Comparison of ENCODE assay signal across 27 cellular contexts in the genomic region with DNA sequence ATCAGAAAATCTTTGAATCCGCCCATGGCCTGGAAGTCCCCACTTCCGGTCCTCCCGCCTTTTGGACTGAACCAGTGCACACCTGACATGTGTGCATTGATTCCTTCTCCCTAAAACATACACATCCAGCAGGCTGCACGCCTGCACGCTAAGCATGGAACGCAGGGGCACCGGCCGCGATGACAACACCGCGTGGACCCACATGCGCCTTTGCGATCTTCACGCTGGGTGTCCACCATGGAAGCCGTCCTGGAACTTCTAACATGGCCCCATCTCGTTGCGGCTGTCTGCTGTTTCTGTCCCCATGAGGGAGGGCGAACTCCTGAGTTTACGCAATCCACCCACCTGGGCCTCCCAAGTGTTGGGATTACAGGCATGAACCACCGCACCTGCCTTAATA.
"Had no signal": no experiment of that assay in that cellular context is flagged by ENCODE, and none has a peak within 500 bp of the region (broad histone marks: within the 10 kb centered on the region; RNA-seq: fewer than 3 reads in every experiment).

No MANE protein-coding gene starts in this region.

- H2AFZ ChIP-seq: parathyroid adenoma had no signal

- H3K9me3 Mint-ChIP-seq: effector memory CD8-positive, alpha-beta T cell; memory B cell; mesothelial cell of epicardium; naive B cell; natural killer cell treated with Interleukin-12 subunit alpha and Interleukin-12 subunit beta and Interleukin-15 and Interleukin-18, amount 100 ng/mL, for 72 hours; neural crest cell; stimulated activated naive B cell treated with anti-CD40 and anti-IgM and Interleukin-4, amounts not matched to agents 10 μg/mL and 1 μg/mL and 100 μg/mL, for 72 hours; stimulated activated naive CD8-positive, alpha-beta T cell treated with anti-CD3 and anti-CD28 coated beads, Interleukin-15, Interleukin-2, amounts not matched to agents 100 ng/mL and 50 ng/mL, for 24 hours had no signal

- H3K27me3 ChIP-seq: upper lobe of left lung had no signal

- ATAC-seq: effector memory CD8-positive, alpha-beta T cell; left lung; mucosa of descending colon; natural killer cell treated with Interleukin-12 subunit alpha and Interleukin-12 subunit beta and Interleukin-15 and Interleukin-18, amount 100 ng/mL, for 72 hours; stimulated activated naive B cell treated with anti-CD40 and anti-IgM and Interleukin-4, amounts not matched to agents 10 μg/mL and 1 μg/mL and 100 μg/mL, for 72 hours had no signal

- H3K4me1 ChIP-seq: esophagus squamous epithelium, left lung, parathyroid adenoma, tibial nerve, upper lobe of left lung had no signal

- H3K27me3 Mint-ChIP-seq: natural killer cell treated with Interleukin-12 subunit alpha and Interleukin-12 subunit beta and Interleukin-15 and Interleukin-18, amount 100 ng/mL, for 72 hours had no signal

- H3K9ac ChIP-seq: parathyroid adenoma had no signal

- H3K4me1 Mint-ChIP-seq: memory B cell; mesothelial cell of epicardium; naive B cell; neural crest cell; stimulated activated naive B cell treated with anti-CD40 and anti-IgM and Interleukin-4, amounts not matched to agents 10 μg/mL and 1 μg/mL and 100 μg/mL, for 72 hours had no signal

- H3K36me3 ChIP-seq: esophagus squamous epithelium, left lung, thoracic aorta, tibial nerve, upper lobe of left lung had no signal

- H3K4me3 Mint-ChIP-seq: effector memory CD8-positive, alpha-beta T cell; memory B cell; mesothelial cell of epicardium; naive B cell; natural killer cell treated with Interleukin-12 subunit alpha and Interleukin-12 subunit beta and Interleukin-15 and Interleukin-18, amount 100 ng/mL, for 72 hours; neural crest cell; stimulated activated naive B cell treated with anti-CD40 and anti-IgM and Interleukin-4, amounts not matched to agents 10 μg/mL and 1 μg/mL and 100 μg/mL, for 72 hours; stimulated activated naive CD8-positive, alpha-beta T cell treated with anti-CD3 and anti-CD28 coated beads, Interleukin-15, Interleukin-2, amounts not matched to agents 100 ng/mL and 50 ng/mL, for 24 hours had no signal

- DNase-seq: cerebellar nuclear complex; cortex of kidney; effector memory CD8-positive, alpha-beta T cell; erythroblast; esophagus squamous epithelium; foreskin melanocyte; naive B cell; stimulated activated CD4-positive, alpha-beta T cell treated with anti-CD3 and anti-CD28 coated beads, Interleukin-15, amount 100 ng/mL, for 24 hours; stimulated activated CD4-positive, alpha-beta T cell treated with anti-CD3 and anti-CD28 coated beads, Interleukin-2, amount 100 ng/mL, for 48 hours; stimulated activated naive B cell treated with anti-CD40 and anti-IgM and Interleukin-4, amounts not matched to agents 10 μg/mL and 1 μg/mL and 100 μg/mL, for 72 hours; upper lobe of left lung had no signal

- H3K4me3 ChIP-seq: esophagus squamous epithelium, left lung, lung, mucosa of descending colon, skin epidermis, thoracic aorta, tibial nerve, upper lobe of left lung had no signal

- H3K27ac ChIP-seq: esophagus squamous epithelium, left lung, parathyroid adenoma, skin epidermis, thoracic aorta, tibial nerve, upper lobe of left lung had no signal

- H3K79me2 ChIP-seq: parathyroid adenoma had no signal

- H3K9me3 ChIP-seq: esophagus squamous epithelium, left lung, mucosa of descending colon, thoracic aorta, tibial nerve, upper lobe of left lung had no signal

- H3K27ac Mint-ChIP-seq: effector memory CD8-positive, alpha-beta T cell; memory B cell; mesothelial cell of epicardium; naive B cell; natural killer cell treated with Interleukin-12 subunit alpha and Interleukin-12 subunit beta and Interleukin-15 and Interleukin-18, amount 100 ng/mL, for 72 hours; progenitor cell of endocrine pancreas; stimulated activated naive B cell treated with anti-CD40 and anti-IgM and Interleukin-4, amounts not matched to agents 10 μg/mL and 1 μg/mL and 100 μg/mL, for 72 hours; stimulated activated naive CD8-positive, alpha-beta T cell treated with anti-CD3 and anti-CD28 coated beads, Interleukin-15, Interleukin-2, amounts not matched to agents 100 ng/mL and 50 ng/mL, for 24 hours had no signal

- FAIRE-seq: endometrium, keratinocyte, urothelium cell line had no signal

- H3K36me3 Mint-ChIP-seq: memory B cell; mesothelial cell of epicardium; naive B cell; natural killer cell treated with Interleukin-12 subunit alpha and Interleukin-12 subunit beta and Interleukin-15 and Interleukin-18, amount 100 ng/mL, for 72 hours; stimulated activated naive B cell treated with anti-CD40 and anti-IgM and Interleukin-4, amounts not matched to agents 10 μg/mL and 1 μg/mL and 100 μg/mL, for 72 hours had no signal
